In the genomic region with DNA sequence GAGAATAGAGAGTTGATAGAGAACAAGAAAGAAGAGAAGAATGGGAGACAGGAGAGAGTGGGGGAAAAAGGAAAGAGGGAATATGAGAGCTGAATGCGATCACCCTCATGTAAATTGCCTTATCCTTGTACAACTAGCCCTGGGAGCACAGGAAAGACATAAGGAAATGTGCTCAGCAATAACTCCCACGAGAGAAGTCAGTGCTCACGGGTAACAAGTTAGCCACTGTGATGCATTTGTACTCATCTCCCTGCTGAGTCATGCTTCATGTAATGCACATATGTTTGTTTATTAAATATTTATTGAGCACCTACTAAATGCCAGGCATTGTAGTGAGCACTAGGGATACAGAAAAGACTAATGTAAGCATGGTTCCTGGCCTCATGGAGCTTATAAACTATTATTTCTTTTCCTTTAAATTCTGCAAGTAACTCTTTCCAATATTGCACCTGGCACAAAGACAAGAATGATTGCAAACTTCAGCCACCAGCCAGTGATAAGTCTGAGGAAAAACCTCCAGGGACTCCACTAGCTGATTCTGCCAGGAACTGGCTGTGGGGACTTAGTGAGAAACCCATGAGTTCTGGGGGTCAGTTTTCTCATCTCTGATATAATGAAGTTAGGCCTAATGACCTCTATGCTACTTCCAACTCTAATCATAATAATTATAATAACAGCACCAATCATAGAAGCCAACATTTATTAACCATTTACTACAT, we compare ENCODE assay signal across 38 cellular contexts.
DNase-seq lines count a peak whose midpoint lies in the region; ATAC-seq, FAIRE-seq and TF ChIP-seq lines count a peak whose summit lies in the region.
"Had no signal": no experiment of that assay in that cellular context is flagged by ENCODE, and none has a peak within 500 bp of the region (broad histone marks: within the 10 kb centered on the region; RNA-seq: fewer than 3 reads in every experiment).

No MANE protein-coding gene starts in this region.

- POLR2A ChIA-PET in HepG2 (lab: Yijun Ruan, JAX) (no interaction called here), SK-N-SH (lab: Yijun Ruan, JAX) (no interaction called here)

- BruUV-seq in HepG2 (replicated peaks; lab: Mats Ljungman, UMichigan): no TSS peak

- TF ChIP-seq CTCF in HepG2 (CRISPR knock-in tag; IDR thresholded peaks at IDR 0.05) (no peak), right lobe of liver (IDR thresholded peaks at IDR 0.05) (no peak), brain microvascular endothelial cell (IDR thresholded peaks at IDR 0.05; ENCODE audit: low read depth, low read length, missing control alignments) (no peak), foreskin fibroblast (IDR thresholded peaks at IDR 0.05; ENCODE audit: low read depth, low read length) (no peak), SK-N-SH (IDR thresholded peaks at IDR 0.05) (no peak)

- H3K9ac ChIP-seq in HepG2 (ENCODE audit: insufficient read depth, low read depth, low read length) (no peak overlapping the region), SK-N-SH (no peak overlapping the region)

- H3K4me3 ChIP-seq in HepG2 (replicated peaks in 1 of 3; ENCODE audit: insufficient read depth in 1 of 3, low read depth in 2 of 3, low read length in 3 of 3) (no peak overlapping the region), right lobe of liver (no peak overlapping the region), brain microvascular endothelial cell (ENCODE audit: low read depth, low read length) (no peak overlapping the region), foreskin fibroblast (ENCODE audit: low read depth in 1 of 2, low read length in 2 of 2) (no peak overlapping the region), aorta (ENCODE audit: low read length in 2 of 2) (no peak overlapping the region), SK-N-SH (ENCODE audit: low read depth in 2 of 2, low read length in 1 of 2) (no peak overlapping the region)
- H3K4me3 ChIP-seq: A549, dorsolateral prefrontal cortex, esophagus squamous epithelium, lung, sigmoid colon, SJSA1, transverse colon had no signal

- ATAC-seq in HepG2 (no peak), right lobe of liver (no peak), aorta (ENCODE audit: low FRiP score) (peak; percentile 36), GM21447 (IDR thresholded peaks at IDR 0.05; ENCODE audit: unreplicated experiment) (no peak)
- ATAC-seq: A549; activated CD4-positive, alpha-beta T cell treated with anti-CD3 and anti-CD28 coated beads for 36 hours; natural killer cell had no signal

- no peaks in the 10 kb centered on the region for H3K79me2 ChIP-seq in HepG2 (ENCODE audit: insufficient read depth, low read length)
- no peaks in the 10 kb centered on the region for H3K79me2 ChIP-seq in SK-N-SH (ENCODE audit: insufficient read depth)

- no peak for TF ChIP-seq POLR2A in HepG2 (IDR thresholded peaks at IDR 0.05; ENCODE audit: insufficient read depth in 1 of 2, low read depth in 2 of 2, low read length in 2 of 2)
- TF ChIP-seq POLR2A in right lobe of liver (IDR thresholded peaks at IDR 0.05): no peak

- intact Hi-C loops in HepG2 (cut with micrococcal nuclease; ENCODE audit: unreplicated experiment) (no loop called here), right lobe of liver (cut with DNase I) (no loop called here), aorta (cut with DNase I) (no loop called here)

- FAIRE-seq in HepG2 (lab: Jason Lieb, UNC): no peak
- FAIRE-seq: A549, D721Med, endometrium, GM18507, GM19239, H54, keratinocyte had no signal

- no peak for TF ChIP-seq EP300 in HepG2 (IDR thresholded peaks at IDR 0.05; ENCODE audit: low read depth in 2 of 2, low read length in 2 of 2)
- TF ChIP-seq EP300 in HepG2 (CRISPR knock-in tag; IDR thresholded peaks at IDR 0.05; ENCODE audit: borderline replicate concordance): no peak
- no peak for TF ChIP-seq EP300 in SK-N-SH (IDR thresholded peaks at IDR 0.05; ENCODE audit: borderline replicate concordance in 1 of 2, low read depth in 1 of 2, low read length in 1 of 2)

- H3K36me3 ChIP-seq in HepG2 (replicated peaks in 1 of 2; ENCODE audit: control insufficient read depth in 1 of 2, insufficient read depth in 2 of 2, low read length in 2 of 2) (no peaks in the 10 kb centered on the region), right lobe of liver (no peaks in the 10 kb centered on the region), brain microvascular endothelial cell (replicated peaks) (no peaks in the 10 kb centered on the region), aorta (ENCODE audit: control insufficient read depth in 1 of 2, insufficient read depth in 2 of 2, low read length in 1 of 2) (no peaks in the 10 kb centered on the region), SK-N-SH (replicated peaks in 1 of 2; ENCODE audit: control insufficient read depth in 1 of 2, insufficient read depth in 2 of 2, low read length in 1 of 2) (no peaks in the 10 kb centered on the region)
- H3K36me3 ChIP-seq: esophagus squamous epithelium, sigmoid colon, SJSA1, transverse colon had no signal

- TF ChIP-seq RAD21 in HepG2 (CRISPR knock-in tag; IDR thresholded peaks at IDR 0.05): no peak
- no peak for TF ChIP-seq RAD21 in SK-N-SH (IDR thresholded peaks at IDR 0.05; ENCODE audit: low read length)

- H3K27ac ChIP-seq in HepG2 (ENCODE audit: extremely low read length, insufficient read depth, low read length) (no peak overlapping the region), right lobe of liver (no peak overlapping the region), brain microvascular endothelial cell (no peak overlapping the region), aorta (ENCODE audit: low read depth in 1 of 2, low read length in 2 of 2) (no peak overlapping the region), SK-N-SH (ENCODE audit: low read depth in 2 of 2, low read length in 1 of 2) (no peak overlapping the region)
- H3K27ac ChIP-seq: A549, dorsolateral prefrontal cortex, esophagus squamous epithelium, HL-60, sigmoid colon, SJSA1, transverse colon, VCaP had no signal

- no peaks in the 10 kb centered on the region for H3K9me2 ChIP-seq in SK-N-SH

- CTCF ChIA-PET in HepG2 (lab: Yijun Ruan, JAX; ENCODE audit: low intra/inter-chr PET ratio, low total read pairs): no interaction called here
- CTCF ChIA-PET in SK-N-SH (lab: Yijun Ruan, JAX): interaction anchor here (0.6 to 1.2 kb wide), 3 partner anchors 14 to 190 kb away, joined by 3 to 4 read pairs (median 3); no protein-coding TSS in a partner anchor

- WGBS in HepG2 (ENCODE audit: low lambda C conversion rate): 8% methylated on average over 3 of the region's 3 CpGs
- 25% methylated on average over 1 of the region's 3 CpGs for WGBS in right lobe of liver (ENCODE audit: insufficient coverage, low coverage, low lambda C conversion rate, missing lambda C conversion rate)
- 60 to 65% methylated on average over 3 of the region's 3 CpGs for WGBS in aorta, 2 donors
- 42% methylated on average over 3 of the region's 3 CpGs for WGBS in SK-N-SH (ENCODE audit: low lambda C conversion rate)

- H3K4me2 ChIP-seq in HepG2 (ENCODE audit: low read depth, low read length): no peak overlapping the region
- H3K4me2 ChIP-seq in SK-N-SH: no peak overlapping the region
- H3K4me2 ChIP-seq: A549 had no signal

- H3K27me3 ChIP-seq in HepG2 (ENCODE audit: control insufficient read depth in 1 of 2, insufficient read depth in 2 of 2, low read length in 2 of 2) (peaks cover 0 to 7% of the 10 kb centered on the region in 2 experiments; a peak in 1 of 5 replicates), right lobe of liver (no peaks in the 10 kb centered on the region), brain microvascular endothelial cell (replicated peaks) (no peaks in the 10 kb centered on the region), aorta (ENCODE audit: control insufficient read depth in 1 of 2, insufficient read depth in 2 of 2, low read length in 1 of 2) (no peaks in the 10 kb centered on the region), SK-N-SH (ENCODE audit: insufficient read depth) (no peaks in the 10 kb centered on the region)
- H3K27me3 ChIP-seq: esophagus squamous epithelium, sigmoid colon had no signal

- H3K9me3 ChIP-seq in HepG2 (ENCODE audit: low read length): no peaks in the 10 kb centered on the region
- no peaks in the 10 kb centered on the region for H3K9me3 ChIP-seq in right lobe of liver
- H3K9me3 ChIP-seq in aorta (ENCODE audit: control insufficient read depth, low read length): no peaks in the 10 kb centered on the region
- no peaks in the 10 kb centered on the region for H3K9me3 ChIP-seq in SK-N-SH
- H3K9me3 ChIP-seq: A549, esophagus squamous epithelium, sigmoid colon, SJSA1, transverse colon had no signal

- H3F3A ChIP-seq in SK-N-SH (replicated peaks; ENCODE audit: insufficient read depth): no peaks in the 10 kb centered on the region

- H2AFZ ChIP-seq in HepG2 (ENCODE audit: low read length): no peak overlapping the region
- H2AFZ ChIP-seq in SK-N-SH (ENCODE audit: low read depth): no peak overlapping the region

- no peaks in the 10 kb centered on the region for H4K20me1 ChIP-seq in HepG2 (ENCODE audit: insufficient read depth, low read length)
- no peaks in the 10 kb centered on the region for H4K20me1 ChIP-seq in SK-N-SH (ENCODE audit: insufficient read depth)

- H3K4me1 ChIP-seq in HepG2 (ENCODE audit: insufficient read depth, low read length): no peaks in the 10 kb centered on the region
- H3K4me1 ChIP-seq in right lobe of liver: no peaks in the 10 kb centered on the region
- H3K4me1 ChIP-seq in aorta (ENCODE audit: control insufficient read depth in 1 of 2, insufficient read depth in 2 of 2, low read length in 2 of 2): peaks cover 7 to 8% of the 10 kb centered on the region in 2 donors
- H3K4me1 ChIP-seq in SK-N-SH (ENCODE audit: control insufficient read depth in 1 of 2, insufficient read depth in 2 of 2, low read depth in 1 of 2, low read length in 1 of 2): 0 out of 4 replicates have a peak, but pooled peaks cover 0 to 4% of the 10 kb centered on the region in 2 experiments
- H3K4me1 ChIP-seq: A549, esophagus squamous epithelium, SJSA1, transverse colon had no signal

- in situ Hi-C loops in HepG2 (cut with HindIII; ENCODE audit: extremely low pct_ligation_motif_present, low pct_unique_long_range_greater_than_20kb): no loop called here
- in situ Hi-C loops in brain microvascular endothelial cell (cut with HindIII; ENCODE audit: low pct_ligation_motif_present, low sequenced_read_pairs): no loop called here

- DNase-seq in HepG2 (ENCODE audit: low spot score): no peak
- no peak for DNase-seq in right lobe of liver
- peak; percentile 4 for DNase-seq in brain microvascular endothelial cell
- peak; percentile 33 to 51 for DNase-seq in foreskin fibroblast
- no peak for DNase-seq in aorta
- no peak for DNase-seq in SK-N-SH
- no peak for DNase-seq in AG08395 (ENCODE audit: low spot score)
- DNase-seq: activated CD4-positive, alpha-beta T cell treated with anti-CD3 and anti-CD28 coated beads for 36 hours; activated effector memory CD4-positive, alpha-beta T cell treated with Interleukin-2 at 50 U/mL for 16 hours; activated naive CD8-positive, alpha-beta T cell treated with anti-CD3 and anti-CD28 coated beads for 36 hours; activated T-cell treated with anti-CD3 and anti-CD28 coated beads, Interleukin-2, amount 50 U/mL, for 1 hour; CD4-positive, alpha-beta memory T cell; cerebellar nuclear complex; DND-41; dorsolateral prefrontal cortex; esophagus squamous epithelium; natural killer cell; NCI-H146; NCI-H2107; NCI-H446; NCI-H82; nucleus accumbens; sigmoid colon; stimulated activated CD4-positive, alpha-beta T cell treated with anti-CD3 and anti-CD28 coated beads, Interleukin-4, amount 100 ng/mL, for 24 hours; T1000; transverse colon had no signal

Comparison
In these comparisons a context has a peak if more than half of its experiments do, and no peak if none do; other contexts are left out.
1. DNase-seq: peak in brain microvascular endothelial cell (single experiment) and foreskin fibroblast (2 of 2); none in HepG2 (single experiment), right lobe of liver (0 of 3), aorta (0 of 2), SK-N-SH (single experiment) and AG08395 (single experiment).